Comparison of ENCODE assay signal across 16 cellular contexts in genomic region chr20:10648651-10649050, GRCh38.
DNase-seq lines count a peak whose midpoint lies in the region; ATAC-seq and TF ChIP-seq lines count a peak whose summit lies in the region.
"Had no signal": no experiment of that assay in that cellular context is flagged by ENCODE, and none has a peak within 500 bp of the region (broad histone marks: within the 10 kb centered on the region; RNA-seq: fewer than 3 reads in every experiment).

No MANE protein-coding gene starts in this region.

- no peaks in the 10 kb centered on the region for H3K9me2 ChIP-seq in MM.1S (replicated peaks; ENCODE audit: insufficient read depth, low read length)

- peaks cover 4 to 100% (median 86%) of the 10 kb centered on the region in 4 donors for H3K4me1 ChIP-seq in tibial artery
- peaks cover 6% of the 10 kb centered on the region; the same call in 1 of the 2 replicates for H3K4me1 ChIP-seq in MM.1S (ENCODE audit: low read length)
- H3K4me1 ChIP-seq: prostate gland had no signal

- no peak overlapping the region for H3K4me2 ChIP-seq in MM.1S (ENCODE audit: low read depth, low read length)

- no peaks in the 10 kb centered on the region for H3K79me2 ChIP-seq in MM.1S (ENCODE audit: low read length)

- no peak overlapping the region for H3K9ac ChIP-seq in MM.1S (ENCODE audit: low read length)

- H3K9me3 ChIP-seq in tibial artery (no peaks in the 10 kb centered on the region), MM.1S (replicated peaks; ENCODE audit: insufficient read depth, low read length) (no peaks in the 10 kb centered on the region)
- H3K9me3 ChIP-seq: HAP-1, heart left ventricle, prostate gland had no signal

- no peaks in the 10 kb centered on the region for H3F3A ChIP-seq in MM.1S (ENCODE audit: insufficient read depth, low read length)

- no peaks in the 10 kb centered on the region for H4K20me1 ChIP-seq in MM.1S (ENCODE audit: insufficient read depth, low read length)

- DNase-seq in amniotic epithelial cell (ENCODE audit: low read depth) = peak; percentile 91
- peak; percentile 91 for DNase-seq in iris pigment epithelial cell (ENCODE audit: low read depth)
- DNase-seq in tibial artery = peak in 1 of 2 donors; percentile 9
- DNase-seq in MM.1S = no peak
- DNase-seq in NCI-H2081 (lab: John Stamatoyannopoulos, UW) = no peak
- DNase-seq: activated naive CD4-positive, alpha-beta T cell treated with anti-CD3 and anti-CD28 coated beads, Interleukin-2, amount 50 U/mL, for 16 hours; DMS 273 treated with DMSO at 0.1 percent for 48 hours; heart left ventricle; mammary epithelial cell; NCI-H2107; PC-3; stimulated activated CD4-positive, alpha-beta T cell treated with anti-CD3 and anti-CD28 coated beads, Interleukin-4, amount 100 ng/mL, for 24 hours had no signal

- H3K36me3 ChIP-seq in tibial artery (peaks cover 88 to 92% (median 89%) of the 10 kb centered on the region in 3 donors), MM.1S (replicated peaks; ENCODE audit: insufficient read depth, low read length) (peaks cover 7% of the 10 kb centered on the region)

- ATAC-seq in GM18511 (IDR thresholded peaks at IDR 0.05; ENCODE audit: unreplicated experiment) = peak; percentile 34
- ATAC-seq in GM18907 (IDR thresholded peaks at IDR 0.05; ENCODE audit: unreplicated experiment) = no peak
- ATAC-seq: heart left ventricle, PC-3 had no signal

- intact Hi-C loops in tibial artery (cut with DNase I; ENCODE audit: low total_unique reads) = loop anchor here (5.0 kb wide), 1 partner anchor 91 kb away; no protein-coding TSS in a partner anchor

- H3K27me3 ChIP-seq in tibial artery (no peaks in the 10 kb centered on the region), MM.1S (replicated peaks; ENCODE audit: insufficient read depth, low read length) (no peaks in the 10 kb centered on the region)
- H3K27me3 ChIP-seq: heart left ventricle had no signal

- H3K27ac ChIP-seq in tibial artery (peak overlapping the region; percentile 99), MM.1S (ENCODE audit: low read length) (no peak overlapping the region)

- TF ChIP-seq CTCF in tibial artery (IDR thresholded peaks at IDR 0.05) (no peak), MM.1S (IDR thresholded peaks at IDR 0.05; ENCODE audit: low read length) (no peak)

- no peak overlapping the region for H2AFZ ChIP-seq in MM.1S (ENCODE audit: low read length)

- H3K4me3 ChIP-seq in tibial artery (no peak overlapping the region), MM.1S (ENCODE audit: low read length) (no peak overlapping the region)
- H3K4me3 ChIP-seq: HAP-1, heart left ventricle, prostate gland had no signal

Comparison
In these comparisons a context has a peak if more than half of its experiments do, and no peak if none do; other contexts are left out.
1. DNase-seq: peak in amniotic epithelial cell (single experiment) and iris pigment epithelial cell (single experiment); none in MM.1S (single experiment) and NCI-H2081 (0 of 2).